24 cellular contexts compared by ENCODE assay signal in the genomic region with DNA sequence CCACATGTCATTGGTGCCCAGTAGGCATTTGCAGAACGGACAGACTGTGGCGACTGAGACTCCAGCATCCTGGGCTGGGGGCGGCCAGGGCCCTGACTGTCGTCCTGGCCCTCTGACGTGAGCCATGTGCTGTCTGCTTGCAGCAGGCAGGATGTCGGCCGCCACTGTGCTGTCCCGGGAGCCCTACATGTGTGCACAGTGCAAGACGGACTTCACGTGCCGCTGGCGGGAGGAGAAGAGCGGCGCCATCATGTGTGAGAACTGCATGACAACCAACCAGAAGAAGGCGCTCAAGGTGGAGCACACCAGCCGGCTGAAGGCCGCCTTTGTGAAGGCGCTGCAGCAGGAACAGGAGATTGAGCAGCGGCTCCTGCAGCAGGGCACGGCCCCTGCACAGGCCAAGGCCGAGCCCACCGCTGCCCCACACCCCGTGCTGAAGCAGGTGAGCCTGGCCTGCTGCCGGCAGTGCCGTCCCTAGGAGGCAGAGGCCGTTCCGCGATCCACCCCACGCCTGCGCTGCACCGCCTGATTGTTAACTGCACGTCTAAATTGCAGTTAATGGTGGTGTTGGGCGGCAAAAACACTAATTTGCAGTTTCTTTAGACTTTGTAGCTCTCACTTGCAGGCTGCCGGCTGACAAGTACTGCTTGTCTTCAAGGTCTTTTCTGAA. TPM values are rescaled to one million over a fixed set of nuclear protein-coding genes. Genes with fewer than 3 reads are reported as not detected.
"Had no signal": no experiment of that assay in that cellular context is flagged by ENCODE, and none has a peak within 500 bp of the region (broad histone marks: within the 10 kb centered on the region; RNA-seq: fewer than 3 reads in every experiment).

No MANE protein-coding gene starts in this region.

- H3K4me1 Mint-ChIP-seq: nephron had no signal

- H3K4me3 ChIP-seq: dorsolateral prefrontal cortex, hepatocyte, lung, right atrium auricular region, sigmoid colon, skin epidermis, suprapubic skin, tibial artery, upper lobe of right lung had no signal

- H3K27ac Mint-ChIP-seq: naive B cell, nephron had no signal

- H3K27me3 ChIP-seq: dorsolateral prefrontal cortex, hepatocyte, right atrium auricular region, sigmoid colon, suprapubic skin, tibial artery, upper lobe of right lung had no signal

- H3K9me3 ChIP-seq: right atrium auricular region, sigmoid colon, suprapubic skin, tibial artery, upper lobe of right lung had no signal

- H3K27ac ChIP-seq: hepatocyte, right atrium auricular region, sigmoid colon, skin epidermis, suprapubic skin, tibial artery, upper lobe of right lung had no signal

- H3K9me3 Mint-ChIP-seq: naive B cell, nephron had no signal

- H2AFZ ChIP-seq: hepatocyte had no signal

- ATAC-seq: left colon; left ventricle myocardium superior; stimulated activated naive CD8-positive, alpha-beta T cell treated with anti-CD3 and anti-CD28 coated beads, Interleukin-15, Interleukin-2, amounts not matched to agents 100 U/mL and 50 U/mL, for 24 hours; upper lobe of right lung had no signal

- H3K4me1 ChIP-seq: right atrium auricular region, sigmoid colon, suprapubic skin, tibial artery, upper lobe of right lung had no signal

- DNase-seq: cortex of kidney; dorsolateral prefrontal cortex; effector CD8-positive, alpha-beta T cell; foreskin melanocyte; head of caudate nucleus; left colon; left ventricle myocardium superior; mesenchymal stem cell; midbrain; naive B cell; posterior cingulate gyrus; sigmoid colon; stimulated activated CD4-positive, alpha-beta T cell treated with anti-CD3 and anti-CD28 coated beads, Interleukin-12 subunit alpha, Interleukin-12 subunit beta, amount 100 ng/mL, for 4 hours; stimulated activated naive CD8-positive, alpha-beta T cell treated with anti-CD3 and anti-CD28 coated beads, Interleukin-15, Interleukin-2, amounts not matched to agents 100 U/mL and 50 U/mL, for 24 hours; tibial artery; upper lobe of right lung had no signal

- H3K79me2 ChIP-seq: hepatocyte had no signal

- H3K4me3 Mint-ChIP-seq: naive B cell, nephron had no signal

- H3K4me2 ChIP-seq: hepatocyte had no signal

RNA-seq across cellular contexts. Expression of a gene that starts 37.0 kb away (rescaled TPM):
- total RNA-seq: kidney epithelial cell, pulmonary artery endothelial cell had no signal
